In genomic region chr19:13150187-13150918, GRCh38 we compare ENCODE assay signal across 1 cellular context.
TF ChIP-seq lines count a peak whose summit lies in the region.

Gene IER2, plus strand, starts transcription at chr19:13150411. Its CDS starts 2,776 bp downstream, at chr19:13153187.
Gene STX10, minus strand, starts transcription at chr19:13150375. Its CDS starts 202 bp downstream, at chr19:13150173.

TF ChIP-seq in K562, 482 proteins besides CTCF, POLR2A, EP300 and RAD21 (continued from another document and continues in another):
- TF ChIP-seq ZNF561 (CRISPR knock-in tag; conservative IDR thresholded peaks at IDR 0.05) = no peak
- no peak for TF ChIP-seq ZNF507 (tag; conservative IDR thresholded peaks at IDR 0.05)
- no peak for TF ChIP-seq HOXB6 (CRISPR knock-in tag; IDR thresholded peaks at IDR 0.05; ENCODE audit: borderline replicate concordance)
- no peak for TF ChIP-seq CHAMP1 (IDR thresholded peaks at IDR 0.05)
- TF ChIP-seq MCM7 (IDR thresholded peaks at IDR 0.05) = no peak
- TF ChIP-seq SRSF3 (IDR thresholded peaks at IDR 0.05; ENCODE audit: insufficient read depth, low read length) = peak; percentile 65; the same call in 1 of the 2 replicates
- no peak for TF ChIP-seq SNRNP70 (optimal IDR thresholded peaks at IDR 0.05; ENCODE audit: low read depth, low read length)
- TF ChIP-seq FOXJ2 (tag; IDR thresholded peaks at IDR 0.05) = no peak
- TF ChIP-seq RFX5 (IDR thresholded peaks at IDR 0.05; ENCODE audit: low read depth, low read length) = no peak
- peak; percentile 94 for TF ChIP-seq ELF2 (CRISPR knock-in tag; IDR thresholded peaks at IDR 0.05)
- no peak for TF ChIP-seq REST (CRISPR knock-in tag; IDR thresholded peaks at IDR 0.05; ENCODE audit: low read depth)
- TF ChIP-seq USF2 (CRISPR knock-in tag; IDR thresholded peaks at IDR 0.05) = no peak
- no peak for TF ChIP-seq ZNF311 (CRISPR knock-in tag; IDR thresholded peaks at IDR 0.05)
- no peak for TF ChIP-seq TAL1 (IDR thresholded peaks at IDR 0.05)
- no peak for TF ChIP-seq NKRF (IDR thresholded peaks at IDR 0.05; ENCODE audit: borderline replicate concordance)
- TF ChIP-seq CHD2 (IDR thresholded peaks at IDR 0.05; ENCODE audit: low read depth, low read length) = peak; percentile 36; the same call in 1 of the 2 replicates
- peak; percentile 67; the same call in 1 of the 2 replicates for TF ChIP-seq POLR2AphosphoS5 (IDR thresholded peaks at IDR 0.05; ENCODE audit: control insufficient read depth, insufficient read depth, low read depth, low read length)
- TF ChIP-seq ZNF668 (CRISPR knock-in tag; IDR thresholded peaks at IDR 0.05) = no peak
- no peak for TF ChIP-seq ZNF184 (CRISPR knock-in tag; IDR thresholded peaks at IDR 0.05)
- no peak for TF ChIP-seq CHD7 (IDR thresholded peaks at IDR 0.05; ENCODE audit: low read depth, low read length)
- no peak for TF ChIP-seq STAT5A (IDR thresholded peaks at IDR 0.05; ENCODE audit: borderline replicate concordance, low read length)
- TF ChIP-seq RB1 (IDR thresholded peaks at IDR 0.05; ENCODE audit: low read depth) = peak; percentile 71; the same call in 1 of the 2 replicates
- peak; percentile 81 for TF ChIP-seq POLR2G (IDR thresholded peaks at IDR 0.05; ENCODE audit: low read depth, low read length)
- TF ChIP-seq FOXA3 (CRISPR knock-in tag; conservative IDR thresholded peaks at IDR 0.05 in 1 of 2, IDR thresholded peaks at IDR 0.05 in 1 of 2) = peak in 1 of 2 experiments; percentile 82; a peak in 2 of 4 replicates
- TF ChIP-seq RFX7 (CRISPR knock-in tag; IDR thresholded peaks at IDR 0.05) = no peak
- no peak for TF ChIP-seq CBX5 (IDR thresholded peaks at IDR 0.05; ENCODE audit: borderline replicate concordance, low read depth)
- no peak for TF ChIP-seq ZNF133 (CRISPR knock-in tag; IDR thresholded peaks at IDR 0.05)
- TF ChIP-seq DACH1 (IDR thresholded peaks at IDR 0.05; ENCODE audit: partially characterized antibody) = peak; percentile 27
- TF ChIP-seq HMG20B (CRISPR knock-in tag; IDR thresholded peaks at IDR 0.05) = no peak
- peak; percentile 98 for TF ChIP-seq ELF1 (tag; IDR thresholded peaks at IDR 0.05)
- peak; percentile 39; the same call in 1 of the 2 replicates for TF ChIP-seq POLR2H (tag; IDR thresholded peaks at IDR 0.05; ENCODE audit: low read depth)
- TF ChIP-seq TCF15 (CRISPR knock-in tag; IDR thresholded peaks at IDR 0.05) = 0 out of 2 replicates have a peak, but pooled peaks have one; percentile 30
- no peak for TF ChIP-seq RFX1 (IDR thresholded peaks at IDR 0.05)
- peak; percentile 93 for TF ChIP-seq BRD9 (IDR thresholded peaks at IDR 0.05; ENCODE audit: low read depth, partially characterized antibody)
- TF ChIP-seq TAF15 (IDR thresholded peaks at IDR 0.05; ENCODE audit: low read depth, low read length) = no peak
- TF ChIP-seq ZNF146 (CRISPR knock-in tag; IDR thresholded peaks at IDR 0.05; ENCODE audit: unreplicated experiment) = no peak
- TF ChIP-seq BRF1 (IDR thresholded peaks at IDR 0.05; ENCODE audit: borderline replicate concordance, extremely low read depth, insufficient read length) = no peak
- TF ChIP-seq ATF4 (CRISPR knock-in tag; IDR thresholded peaks at IDR 0.05) = no peak
